Comparison of ENCODE assay signal across 15 cellular contexts in genomic region chr1:51088474-51088873, GRCh38. TPM values are rescaled to one million over a fixed set of nuclear protein-coding genes. Genes with fewer than 3 reads are reported as not detected.
DNase-seq lines count a peak whose midpoint lies in the region; ATAC-seq lines count a peak whose summit lies in the region.
"Had no signal": no experiment of that assay in that cellular context is flagged by ENCODE, and none has a peak within 500 bp of the region (broad histone marks: within the 10 kb centered on the region; RNA-seq: fewer than 3 reads in every experiment).

No MANE protein-coding gene starts in this region.

- H3K9me3 Mint-ChIP-seq in T-cell (peaks cover 4 to 12% (median 5%) of the 10 kb centered on the region in 3 donors), immature natural killer cell (peaks cover 0 to 2% (median 0%) of the 10 kb centered on the region in 6 donors)
- H3K9me3 Mint-ChIP-seq: neural crest cell had no signal

- H2AK5ac ChIP-seq in mesenchymal stem cell (ENCODE audit: low read length, severe bottlenecking), result no peak overlapping the region

- H3K79me1 ChIP-seq in mesenchymal stem cell (replicated peaks; ENCODE audit: low read length, poor library complexity, severe bottlenecking), result no peaks in the 10 kb centered on the region

- no peak overlapping the region for H3K9ac ChIP-seq in mesenchymal stem cell (ENCODE audit: low read length)

- no peaks in the 10 kb centered on the region for H3K36me3 ChIP-seq in mesenchymal stem cell (ENCODE audit: control insufficient read depth in 1 of 2, insufficient read depth in 2 of 2, low read depth in 1 of 2, low read length in 2 of 2)

- no peak overlapping the region for H2BK5ac ChIP-seq in mesenchymal stem cell (ENCODE audit: low read depth, low read length, poor library complexity, severe bottlenecking)

- H3K4me3 Mint-ChIP-seq in T-cell, result no peak overlapping the region
- H3K4me3 Mint-ChIP-seq in immature natural killer cell, result no peak overlapping the region
- H3K4me3 Mint-ChIP-seq: neural crest cell; stimulated activated naive B cell treated with anti-CD40 and anti-IgM and Interleukin-4, amounts not matched to agents 10 μg/mL and 1 μg/mL and 100 μg/mL, for 72 hours had no signal

- no peak overlapping the region for H2BK15ac ChIP-seq in mesenchymal stem cell (ENCODE audit: low read depth, poor library complexity, severe bottlenecking)

- H3K27ac Mint-ChIP-seq in T-cell (no peak overlapping the region), immature natural killer cell (no peak overlapping the region)
- H3K27ac Mint-ChIP-seq: stimulated activated naive B cell treated with anti-CD40 and anti-IgM and Interleukin-4, amounts not matched to agents 10 μg/mL and 1 μg/mL and 100 μg/mL, for 72 hours had no signal

- peak; percentile 31 for DNase-seq in DMS 273 (lab: John Stamatoyannopoulos, UW; ENCODE audit: unreplicated experiment)
- DNase-seq in DMS 273 treated with DMSO at 0.1 percent for 48 hours (lab: John Stamatoyannopoulos, UW), result no peak
- peak; percentile 5 for DNase-seq in KBM-7
- peak; percentile 8 for DNase-seq in amniotic epithelial cell (ENCODE audit: low read depth)
- DNase-seq in mesenchymal stem cell, result peak; percentile 1
- no peak for DNase-seq in T-cell
- DNase-seq in immature natural killer cell, result no peak
- no peak for DNase-seq in NCI-H446 (lab: John Stamatoyannopoulos, UW)
- DNase-seq: 8988T; activated CD8-positive, alpha-beta memory T cell treated with anti-CD3 and anti-CD28 coated beads, Interleukin-2, amount 50 U/mL, for 48 hours; left colon; NCI-H1105; stimulated activated naive B cell treated with anti-CD40 and anti-IgM and Interleukin-4, amounts not matched to agents 10 μg/mL and 1 μg/mL and 100 μg/mL, for 72 hours; T-helper 9 cell had no signal

- POLR2A ChIA-PET in T-cell (lab: Charles Lee), result no interaction called here

- H3K4me2 ChIP-seq in mesenchymal stem cell (ENCODE audit: low read length, poor library complexity, severe bottlenecking), result no peak overlapping the region

- no peak overlapping the region for H3K27ac ChIP-seq in mesenchymal stem cell (ENCODE audit: low read length, poor library complexity, severe bottlenecking)

- no peak overlapping the region for H3K4me3 ChIP-seq in mesenchymal stem cell (ENCODE audit: insufficient read depth in 1 of 2, low read depth in 1 of 2, low read length in 2 of 2)

- H2BK120ac ChIP-seq in mesenchymal stem cell (ENCODE audit: low read depth, low read length), result no peak overlapping the region

- no peak overlapping the region for H4K8ac ChIP-seq in mesenchymal stem cell (ENCODE audit: low read length)

- no peak overlapping the region for H2AFZ ChIP-seq in mesenchymal stem cell (ENCODE audit: low read depth, low read length)

- no peak overlapping the region for H3K4ac ChIP-seq in mesenchymal stem cell (ENCODE audit: low read depth in 1 of 2, low read length in 2 of 2)

- H3K23ac ChIP-seq in mesenchymal stem cell (ENCODE audit: low read length in 2 of 2), result no peak overlapping the region

- no peak overlapping the region for H3K18ac ChIP-seq in mesenchymal stem cell (ENCODE audit: low read depth in 1 of 2, low read length in 2 of 2)

- no peak for ATAC-seq in T-cell (replicated peaks in 1 of 4)
- ATAC-seq: left colon; stimulated activated naive B cell treated with anti-CD40 and anti-IgM and Interleukin-4, amounts not matched to agents 10 μg/mL and 1 μg/mL and 100 μg/mL, for 72 hours had no signal

- H3K4me1 Mint-ChIP-seq in T-cell (no peaks in the 10 kb centered on the region), immature natural killer cell (no peaks in the 10 kb centered on the region)
- H3K4me1 Mint-ChIP-seq: neural crest cell; stimulated activated naive B cell treated with anti-CD40 and anti-IgM and Interleukin-4, amounts not matched to agents 10 μg/mL and 1 μg/mL and 100 μg/mL, for 72 hours had no signal

- peaks cover 7 to 9% of the 10 kb centered on the region in 2 experiments for H3K27me3 ChIP-seq in mesenchymal stem cell (ENCODE audit: control insufficient read depth in 1 of 2, insufficient read depth in 1 of 2, low read length in 2 of 2)

- H3K27me3 Mint-ChIP-seq in T-cell, result peaks cover 40 to 61% of the 10 kb centered on the region in 2 donors
- peaks cover 6 to 20% (median 8%) of the 10 kb centered on the region in 3 donors for H3K27me3 Mint-ChIP-seq in immature natural killer cell (ENCODE audit: low read depth in 3 of 3)

- CTCF ChIA-PET in T-cell (lab: Charles Lee), result no interaction called here

- peaks cover 10% of the 10 kb centered on the region for H3K9me3 ChIP-seq in mesenchymal stem cell (ENCODE audit: control insufficient read depth, low read length)

- no peak overlapping the region for H3K14ac ChIP-seq in mesenchymal stem cell (ENCODE audit: low read length in 2 of 2)

- in situ Hi-C loops in KBM-7 (cut with MboI; ENCODE audit: low pct_unique_long_range_greater_than_20kb, low sequenced_read_pairs), result no loop called here

- H4K91ac ChIP-seq in mesenchymal stem cell (ENCODE audit: low read length), result no peak overlapping the region

- 0% methylated on average over 1 of the region's 1 CpG for WGBS in mesenchymal stem cell

- no peaks in the 10 kb centered on the region for H3K4me1 ChIP-seq in mesenchymal stem cell (ENCODE audit: control insufficient read depth, insufficient read depth, low read depth, low read length)

- H2BK12ac ChIP-seq in mesenchymal stem cell (ENCODE audit: low read length in 2 of 2), result no peak overlapping the region

- H3K36me3 Mint-ChIP-seq in T-cell (no peaks in the 10 kb centered on the region), immature natural killer cell (no peaks in the 10 kb centered on the region)
- H3K36me3 Mint-ChIP-seq: stimulated activated naive B cell treated with anti-CD40 and anti-IgM and Interleukin-4, amounts not matched to agents 10 μg/mL and 1 μg/mL and 100 μg/mL, for 72 hours had no signal

RNA-seq across cellular contexts. Expression of gene C1orf185, which starts 13.6 kb away (rescaled TPM):
- polyA plus RNA-seq in mesenchymal stem cell (2013, experiment 1 of 2), result not detected
- polyA plus RNA-seq in mesenchymal stem cell (2013, experiment 2 of 2), result not detected
- not detected for total RNA-seq in T-cell
- not detected for polyA plus RNA-seq in immature natural killer cell
- total RNA-seq: left colon, neural crest cell had no signal

Comparison
In these comparisons a context has a peak if more than half of its experiments do, and no peak if none do; other contexts are left out.
1. DNase-seq: peak in DMS 273 (single experiment), KBM-7 (single experiment), amniotic epithelial cell (single experiment) and mesenchymal stem cell (single experiment); none in DMS 273 treated with DMSO at 0.1 percent for 48 hours (single experiment), T-cell (0 of 34), immature natural killer cell (0 of 3) and NCI-H446 (0 of 2).